29 cellular contexts compared by ENCODE assay signal in genomic region chr5:115847290-115847689, GRCh38. TPM values are rescaled to one million over a fixed set of nuclear protein-coding genes. Genes with fewer than 3 reads are reported as not detected.
"Had no signal": no experiment of that assay in that cellular context is flagged by ENCODE, and none has a peak within 500 bp of the region (broad histone marks: within the 10 kb centered on the region; RNA-seq: fewer than 3 reads in every experiment).

No MANE protein-coding gene starts in this region.

- H3K27me3 ChIP-seq: adrenal gland, body of pancreas, MG63, SJCRH30 had no signal

- H3K27ac ChIP-seq: adrenal gland, body of pancreas, KMS-11, PC-9, SJCRH30, SK-N-MC, WERI-Rb-1 had no signal

- H3K36me3 ChIP-seq: adrenal gland, SJCRH30, WERI-Rb-1 had no signal

- H3K9me3 Mint-ChIP-seq: activated naive CD4-positive, alpha-beta T cell treated with anti-CD3 and anti-CD28 coated beads, Interleukin-2, amount 50 U/mL, for 72 hours; activated T-cell treated with anti-CD3 and anti-CD28 coated beads, Interleukin-2, amount 50 U/mL, for 24 hours; activated T-helper 2 cell treated with anti-CD3 and anti-CD28 coated beads, Interferon-gamma antibody, Interleukin-2, Interleukin-4, amounts not matched to agents 10 μg/mL and 5 μg/mL and 100 μg/mL, durations not matched to agents 14 hours and 24 hours and 36 hours; central memory CD8-positive, alpha-beta T cell had no signal

- H3K4me3 Mint-ChIP-seq: activated CD8-positive, alpha-beta T cell treated with anti-CD3 and anti-CD28 coated beads, Interleukin-2, amount 10 ng/mL, durations not matched to agents 7 days and 5 days; activated T-cell treated with anti-CD3 and anti-CD28 coated beads, Interleukin-2, amount 50 U/mL, for 24 hours; central memory CD8-positive, alpha-beta T cell had no signal

- H3K27ac Mint-ChIP-seq: activated CD8-positive, alpha-beta T cell treated with anti-CD3 and anti-CD28 coated beads, Interleukin-2, amount 10 ng/mL, durations not matched to agents 7 days and 5 days; activated naive CD4-positive, alpha-beta T cell treated with anti-CD3 and anti-CD28 coated beads, Interleukin-2, amount 50 U/mL, for 72 hours; activated T-cell treated with anti-CD3 and anti-CD28 coated beads, Interleukin-2, amount 50 U/mL, for 24 hours; activated T-helper 2 cell treated with anti-CD3 and anti-CD28 coated beads, Interferon-gamma antibody, Interleukin-2, Interleukin-4, amounts not matched to agents 10 μg/mL and 5 μg/mL and 100 μg/mL, durations not matched to agents 14 hours and 24 hours and 36 hours had no signal

- FAIRE-seq: astrocyte had no signal

- DNase-seq: activated CD4-positive, alpha-beta T cell treated with anti-CD3 and anti-CD28 coated beads for 1 hour; activated CD4-positive, alpha-beta T cell treated with anti-CD3 and anti-CD28 coated beads for 48 hours; activated CD4-positive, CD25-positive, alpha-beta regulatory T cell; activated CD8-positive, alpha-beta T cell treated with anti-CD3 and anti-CD28 coated beads, Interleukin-2, amount 10 ng/mL, durations not matched to agents 7 days and 5 days; activated gamma-delta T cell; activated naive CD4-positive, alpha-beta T cell treated with Interleukin-2 at 50 U/mL for 16 hours; activated T-cell treated with anti-CD3 and anti-CD28 coated beads, Interleukin-2, amount 50 U/mL, for 24 hours; adrenal gland; body of pancreas; MG63; NCI-H1048; NCI-H1105 treated with DMSO at 0.1 percent for 48 hours; NCI-H1436; NCI-H1694; NCI-H1930; NCI-H2081 treated with DMSO at 0.1 percent for 48 hours; NCI-H226; NCI-H446 treated with DMSO at 0.1 percent for 48 hours; PC-9; SHP77; SJCRH30; T1000; WERI-Rb-1 had no signal

- ATAC-seq: activated CD8-positive, alpha-beta T cell treated with anti-CD3 and anti-CD28 coated beads, Interleukin-2, amount 10 ng/mL, durations not matched to agents 7 days and 5 days; activated naive CD4-positive, alpha-beta T cell treated with anti-CD3 and anti-CD28 coated beads, Interleukin-2, amount 50 U/mL, for 72 hours; body of pancreas had no signal

- H3K27me3 Mint-ChIP-seq: activated T-cell treated with anti-CD3 and anti-CD28 coated beads, Interleukin-2, amount 50 U/mL, for 24 hours; central memory CD8-positive, alpha-beta T cell had no signal

- H3K9me3 ChIP-seq: adrenal gland, body of pancreas, MG63, SJCRH30 had no signal

- H3K4me3 ChIP-seq: adrenal gland, body of pancreas, MG63, PC-9, SJCRH30, SK-N-MC had no signal

RNA-seq across cellular contexts. Expression of gene CDO1, which starts 30.8 kb away (rescaled TPM):
- total RNA-seq: PC-9, SJCRH30 had no signal
